Comparison of ENCODE assay signal across 10 cellular contexts in the genomic region with DNA sequence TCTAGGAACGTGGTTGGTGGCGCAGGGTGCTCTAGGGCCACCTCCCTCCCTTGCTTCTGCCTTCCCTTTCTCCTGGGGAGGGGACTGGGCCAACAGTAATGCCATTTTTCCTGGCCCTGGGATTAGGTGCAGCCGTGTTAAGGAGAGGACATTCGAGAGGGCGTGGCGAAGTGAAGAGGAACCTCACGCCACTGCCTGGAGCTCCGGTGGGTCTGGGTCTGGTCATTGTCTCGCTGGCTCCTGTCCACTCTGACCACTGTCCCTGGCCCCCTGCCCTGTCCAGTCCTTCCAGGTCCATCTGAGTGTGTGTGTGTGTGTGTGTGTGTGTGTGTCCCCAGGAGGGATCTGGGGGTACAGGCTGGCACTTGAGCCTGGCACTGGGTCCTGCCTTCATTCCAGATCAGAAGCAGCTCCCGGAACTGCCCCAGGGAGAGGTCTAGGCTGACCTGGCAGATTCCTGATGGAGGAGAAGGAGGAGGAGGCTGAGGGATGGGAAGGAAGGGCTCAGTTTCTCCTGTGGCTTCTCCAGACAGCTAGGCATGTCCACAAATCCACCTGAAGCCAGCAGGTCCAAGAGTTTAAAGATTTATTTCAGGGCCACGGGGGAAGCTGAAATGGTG. TPM values are rescaled to one million over a fixed set of nuclear protein-coding genes. Genes with fewer than 3 reads are reported as not detected.
DNase-seq lines count a peak whose midpoint lies in the region; ATAC-seq and TF ChIP-seq lines count a peak whose summit lies in the region.
"Had no signal": no experiment of that assay in that cellular context is flagged by ENCODE, and none has a peak within 500 bp of the region (broad histone marks: within the 10 kb centered on the region; RNA-seq: fewer than 3 reads in every experiment).

A gene (plus strand): TSS at position 111 of the 620 bp plus-strand sequence. CDS start 13,124 bp downstream, outside the sequence.

- no peaks in the 10 kb centered on the region for H3K36me3 ChIP-seq in cardiac muscle cell

- peaks cover 46% of the 10 kb centered on the region for H3K4me1 ChIP-seq in cardiac muscle cell (ENCODE audit: low read depth)

- no peak within 1 kb of the TSS for H3K4me3 ChIP-seq in cardiac muscle cell

- DNase-seq in cardiac muscle cell (ENCODE audit: low read depth in 1 of 2, low spot score in 1 of 2) = no peak
- DNase-seq in occipital lobe (lab: John Stamatoyannopoulos, UW) = no peak
- DNase-seq in T-helper 2 cell = no peak
- DNase-seq: activated naive CD4-positive, alpha-beta T cell treated with anti-CD3 and anti-CD28 coated beads, Interleukin-2, amount 50 U/mL, for 16 hours; MM.1S; T-helper 17 cell had no signal

- WGBS in adipose tissue, 3 donors = 43 to 73% (median 60%) methylated on average over 11 of the region's 11 CpGs

- no peaks in the 10 kb centered on the region for H3K27me3 ChIP-seq in cardiac muscle cell

- TF ChIP-seq CTCF in cardiac muscle cell (IDR thresholded peaks at IDR 0.05; ENCODE audit: low read depth, low read length) = no peak

- no peak for ATAC-seq in GM19397 (IDR thresholded peaks at IDR 0.05; ENCODE audit: unreplicated experiment)
- ATAC-seq in HG03432 (IDR thresholded peaks at IDR 0.05; ENCODE audit: unreplicated experiment) = no peak
- ATAC-seq in GM21360 (IDR thresholded peaks at IDR 0.05; ENCODE audit: unreplicated experiment) = no peak
- ATAC-seq: T-helper 17 cell had no signal

- H3K27ac ChIP-seq in adipose tissue (ENCODE audit: low read depth, low read length) (no peak within 1 kb of the TSS), cardiac muscle cell (peak within 1 kb of the TSS; percentile 83)

- no peaks in the 10 kb centered on the region for H3K9me3 ChIP-seq in cardiac muscle cell (ENCODE audit: low read depth)

RNA-seq across cellular contexts. Expression of the gene that starts here (rescaled TPM):
- polyA plus RNA-seq in adipose tissue (10 to 100 TPM; 19.0 to 45.4 (median 35.5) TPM), cardiac muscle cell (26.6 and 34.9 TPM in 2 replicates)
- total RNA-seq in cardiac muscle cell (79.8 and 97.6 TPM in 2 replicates), occipital lobe (23.1 TPM)
